Comparison of ENCODE assay signal across 2 cellular contexts in genomic region chr5:127521138-127521770, GRCh38.
TF ChIP-seq lines count a peak whose summit lies in the region.

No MANE protein-coding gene starts in this region.

TF ChIP-seq in H1, 55 proteins besides CTCF, POLR2A, EP300 and RAD21:
- TF ChIP-seq E2F6 (IDR thresholded peaks at IDR 0.05) (peak; percentile 40; the same call in 1 of the 2 replicates), KDM5A (IDR thresholded peaks at IDR 0.05; ENCODE audit: low read length) (no peak)

TF ChIP-seq in neural cell, 6 proteins besides CTCF, POLR2A, EP300 and RAD21:
- TF ChIP-seq MXI1 (conservative IDR thresholded peaks at IDR 0.05; ENCODE audit: poor library complexity, severe bottlenecking) (no peak), TAF1 (IDR thresholded peaks at IDR 0.05; ENCODE audit: low read depth) (no peak), SMC3 (conservative IDR thresholded peaks at IDR 0.05; ENCODE audit: poor library complexity) (no peak), EZH2 (IDR thresholded peaks at IDR 0.05; ENCODE audit: borderline replicate concordance, insufficient read depth, low read length, poor library complexity, severe bottlenecking) (no peak), REST (IDR thresholded peaks at IDR 0.05; ENCODE audit: borderline replicate concordance) (no peak), POLR2AphosphoS5 (IDR thresholded peaks at IDR 0.05) (no peak)
